Comparison of ENCODE assay signal across 22 cellular contexts in genomic region chr1:31479801-31480200, GRCh38.
"Had no signal": no experiment of that assay in that cellular context is flagged by ENCODE, and none has a peak within 500 bp of the region (broad histone marks: within the 10 kb centered on the region; RNA-seq: fewer than 3 reads in every experiment).

No MANE protein-coding gene starts in this region.

- H3K9me3 ChIP-seq: colonic mucosa, psoas muscle had no signal

- H3K27ac ChIP-seq: cardiac muscle cell, colonic mucosa, epithelial cell of prostate, heart left ventricle, psoas muscle had no signal

- H3K4me3 Mint-ChIP-seq: activated CD4-positive, alpha-beta memory T cell treated with anti-CD3 and anti-CD28 coated beads, Interleukin-2, amount 10 ng/mL, durations not matched to agents 7 days and 5 days; activated naive CD8-positive, alpha-beta T cell treated with anti-CD3 and anti-CD28 coated beads, Interleukin-2, amount 10 ng/mL, durations not matched to agents 7 days and 5 days; memory B cell; natural killer cell treated with Interleukin-12 subunit alpha and Interleukin-12 subunit beta and Interleukin-15 and Interleukin-18, amount 100 ng/mL, for 72 hours had no signal

- ATAC-seq: heart left ventricle; left lobe of liver; natural killer cell treated with Interleukin-12 subunit alpha and Interleukin-12 subunit beta and Interleukin-15 and Interleukin-18, amount 100 ng/mL, for 72 hours; psoas muscle; sciatic nerve had no signal

- H3K36me3 Mint-ChIP-seq: activated naive CD8-positive, alpha-beta T cell treated with anti-CD3 and anti-CD28 coated beads, Interleukin-2, amount 10 ng/mL, durations not matched to agents 7 days and 5 days; memory B cell had no signal

- H3K27ac Mint-ChIP-seq: activated CD4-positive, alpha-beta memory T cell treated with anti-CD3 and anti-CD28 coated beads, Interleukin-2, amount 10 ng/mL, durations not matched to agents 7 days and 5 days; activated naive CD8-positive, alpha-beta T cell treated with anti-CD3 and anti-CD28 coated beads, Interleukin-2, amount 10 ng/mL, durations not matched to agents 7 days and 5 days; memory B cell; natural killer cell treated with Interleukin-12 subunit alpha and Interleukin-12 subunit beta and Interleukin-15 and Interleukin-18, amount 100 ng/mL, for 72 hours had no signal

- H3K27me3 ChIP-seq: cardiac muscle cell, colonic mucosa had no signal

- H3K9me3 Mint-ChIP-seq: activated CD4-positive, alpha-beta memory T cell treated with anti-CD3 and anti-CD28 coated beads, Interleukin-2, amount 10 ng/mL, durations not matched to agents 7 days and 5 days; activated naive CD8-positive, alpha-beta T cell treated with anti-CD3 and anti-CD28 coated beads, Interleukin-2, amount 10 ng/mL, durations not matched to agents 7 days and 5 days; natural killer cell treated with Interleukin-12 subunit alpha and Interleukin-12 subunit beta and Interleukin-15 and Interleukin-18, amount 100 ng/mL, for 72 hours had no signal

- H3K4me1 ChIP-seq: colonic mucosa, psoas muscle had no signal

- DNase-seq: activated CD4-positive, alpha-beta memory T cell treated with anti-CD3 and anti-CD28 coated beads, Interleukin-2, amount 10 ng/mL, durations not matched to agents 7 days and 5 days; activated CD4-positive, alpha-beta T cell treated with anti-CD3 and anti-CD28 coated beads for 1 hour; activated gamma-delta T cell; activated naive CD8-positive, alpha-beta T cell treated with anti-CD3 and anti-CD28 coated beads, Interleukin-2, amount 10 ng/mL, durations not matched to agents 7 days and 5 days; activated T-cell treated with anti-CD3 and anti-CD28 coated beads, Interleukin-2, amount 50 U/mL, for 48 hours; aorta; colonic mucosa; effector CD8-positive, alpha-beta T cell; heart left ventricle; nucleus accumbens; psoas muscle; stimulated activated CD4-positive, alpha-beta T cell treated with anti-CD3 and anti-CD28 coated beads, Interleukin-12 subunit alpha, Interleukin-12 subunit beta, amount 100 ng/mL, for 4 hours; stimulated activated naive CD4-positive, alpha-beta T cell; T-helper 9 cell; trophoblast cell had no signal

- H3K36me3 ChIP-seq: cardiac muscle cell, colonic mucosa, heart left ventricle had no signal

- H3K4me3 ChIP-seq: cardiac muscle cell, colonic mucosa, heart left ventricle, psoas muscle had no signal

- H3K4me1 Mint-ChIP-seq: activated CD4-positive, alpha-beta memory T cell treated with anti-CD3 and anti-CD28 coated beads, Interleukin-2, amount 10 ng/mL, durations not matched to agents 7 days and 5 days; activated naive CD8-positive, alpha-beta T cell treated with anti-CD3 and anti-CD28 coated beads, Interleukin-2, amount 10 ng/mL, durations not matched to agents 7 days and 5 days; memory B cell had no signal

- FAIRE-seq: islet of Langerhans had no signal
